In the genomic region with DNA sequence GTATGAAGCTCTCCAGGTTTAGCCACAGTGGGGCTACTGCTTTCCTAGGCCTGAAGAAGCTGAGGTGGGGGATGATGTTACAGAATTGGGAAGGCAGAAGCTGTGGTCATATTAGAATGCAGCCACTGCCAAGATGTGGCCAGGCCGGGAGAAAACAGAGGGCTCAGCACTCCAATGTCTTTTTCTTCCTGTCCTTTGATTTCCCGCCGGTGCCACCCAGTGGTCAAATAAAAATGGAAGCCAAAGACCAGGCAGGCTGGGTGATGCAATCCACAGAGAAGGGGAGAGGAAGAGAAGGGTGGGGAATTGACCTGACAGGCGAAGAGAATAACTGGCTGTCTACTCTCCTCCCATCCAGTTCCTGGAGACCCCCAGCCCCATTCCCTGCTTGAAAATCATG, we compare ENCODE assay signal across 9 cellular contexts.
DNase-seq lines count a peak whose midpoint lies in the region; ATAC-seq and TF ChIP-seq lines count a peak whose summit lies in the region.
"Had no signal": no experiment of that assay in that cellular context is flagged by ENCODE, and none has a peak within 500 bp of the region (broad histone marks: within the 10 kb centered on the region; RNA-seq: fewer than 3 reads in every experiment).

No MANE protein-coding gene starts in this region.

- TF ChIP-seq CTCF in KMS-11 (conservative IDR thresholded peaks at IDR 0.05; ENCODE audit: low read depth, low read length) (peak; percentile 48), astrocyte of the spinal cord (IDR thresholded peaks at IDR 0.05; ENCODE audit: low read depth, low read length) (peak; percentile 34)

- H3K79me2 ChIP-seq in KMS-11 (ENCODE audit: insufficient read depth, low read depth): no peaks in the 10 kb centered on the region

- no peaks in the 10 kb centered on the region for H3K27me3 ChIP-seq in KMS-11 (ENCODE audit: insufficient read depth, low read depth)
- H3K27me3 ChIP-seq in neuron (ENCODE audit: insufficient read depth, low read length): no peaks in the 10 kb centered on the region

- H3K27ac ChIP-seq in KMS-11: no peak overlapping the region
- H3K27ac ChIP-seq: neutrophil had no signal

- H4K20me1 ChIP-seq in KMS-11 (ENCODE audit: insufficient read depth): no peaks in the 10 kb centered on the region

- intact Hi-C loops in posterior vena cava (cut with DNase I): no loop called here

- H3K36me3 ChIP-seq in KMS-11 (ENCODE audit: insufficient read depth) (no peaks in the 10 kb centered on the region), neuron (ENCODE audit: insufficient read depth, low read length) (no peaks in the 10 kb centered on the region)
- H3K36me3 ChIP-seq: neutrophil had no signal

- H3K9ac ChIP-seq in KMS-11: no peak overlapping the region

- H3K4me3 ChIP-seq in KMS-11 (IDR thresholded peaks at IDR 0.05; ENCODE audit: insufficient read depth, low read depth, low read length): no peak overlapping the region
- H3K4me3 ChIP-seq in astrocyte of the spinal cord (ENCODE audit: low read depth, low read length): no peak overlapping the region
- no peak overlapping the region for H3K4me3 ChIP-seq in neuron (ENCODE audit: low read length)

- in situ Hi-C loops in astrocyte of the spinal cord (cut with HindIII; ENCODE audit: low sequenced_read_pairs): no loop called here

- H3K9me3 ChIP-seq in neuron (ENCODE audit: low read length): no peaks in the 10 kb centered on the region
- H3K9me3 ChIP-seq: neutrophil had no signal

- peak; percentile 25 for DNase-seq in NOMO-1 treated with DMSO at 0.1 percent for 48 hours (lab: John Stamatoyannopoulos, UW; ENCODE audit: unreplicated experiment)
- no peak for DNase-seq in NOMO-1 treated with dmso at 0.1 percent for 144 hours (lab: John Stamatoyannopoulos, UW; ENCODE audit: unreplicated experiment)
- DNase-seq in astrocyte of the spinal cord (ENCODE audit: low read depth, low spot score): peak; percentile 43
- no peak for DNase-seq in posterior vena cava (ENCODE audit: low spot score)
- no peak for DNase-seq in stimulated activated CD4-positive, alpha-beta T cell treated with anti-CD3 and anti-CD28 coated beads, Interleukin-12 subunit alpha, Interleukin-12 subunit beta, amount 100 ng/mL, for 4 hours

- H2AFZ ChIP-seq in KMS-11 (ENCODE audit: low read depth): peak overlapping the region; percentile 26; the same call in 1 of the 2 replicates
- peak overlapping the region; percentile 69 for H2AFZ ChIP-seq in neuron (ENCODE audit: low read depth, low read length)

- H3K4me2 ChIP-seq in KMS-11: no peak overlapping the region

- no peak for ATAC-seq in HG02571 (IDR thresholded peaks at IDR 0.05; ENCODE audit: unreplicated experiment)

- H3K4me1 ChIP-seq in KMS-11 (ENCODE audit: low read depth, poor library complexity, severe bottlenecking) (peaks cover 3% of the 10 kb centered on the region), neuron (ENCODE audit: insufficient read depth, low read length) (no peaks in the 10 kb centered on the region)

Comparison
In these comparisons a context has a peak if more than half of its experiments do, and no peak if none do; other contexts are left out.
1. DNase-seq: peak in NOMO-1 treated with DMSO at 0.1 percent for 48 hours (single experiment) and astrocyte of the spinal cord (single experiment); none in NOMO-1 treated with dmso at 0.1 percent for 144 hours (single experiment), posterior vena cava (single experiment) and stimulated activated CD4-positive, alpha-beta T cell treated with anti-CD3 and anti-CD28 coated beads, Interleukin-12 subunit alpha, Interleukin-12 subunit beta, amount 100 ng/mL, for 4 hours (single experiment).